ENCODE assay signal across 21 cellular contexts in genomic region chr11:41784513-41785335, GRCh38.
DNase-seq lines count a peak whose midpoint lies in the region; ATAC-seq, FAIRE-seq and TF ChIP-seq lines count a peak whose summit lies in the region.
"Had no signal": no experiment of that assay in that cellular context is flagged by ENCODE, and none has a peak within 500 bp of the region (broad histone marks: within the 10 kb centered on the region; RNA-seq: fewer than 3 reads in every experiment).

No MANE protein-coding gene starts in this region.

- no peaks in the 10 kb centered on the region for H3K9me3 Mint-ChIP-seq in MCF 10A (ENCODE audit: unreplicated experiment)

- H3K4me1 ChIP-seq in breast epithelium = no peaks in the 10 kb centered on the region
- H3K4me1 ChIP-seq: neural progenitor cell had no signal

- intact Hi-C loops in MCF 10A (cut with micrococcal nuclease) = no loop called here
- intact Hi-C loops in breast epithelium (cut with DNase I; ENCODE audit: low total_unique reads) = no loop called here

- H3K36me3 ChIP-seq in breast epithelium = no peaks in the 10 kb centered on the region
- H3K36me3 ChIP-seq: BLaER1, brain microvascular endothelial cell, neural progenitor cell had no signal

- in situ Hi-C loops in GM13976 (cut with MboI; ENCODE audit: low sequenced_read_pairs, unreplicated experiment) = no loop called here

- H3K9me3 ChIP-seq in breast epithelium = no peaks in the 10 kb centered on the region

- H3K4me1 Mint-ChIP-seq in MCF 10A (ENCODE audit: insufficient read depth, unreplicated experiment) = peaks cover 24% of the 10 kb centered on the region
- H3K4me1 Mint-ChIP-seq: activated naive CD8-positive, alpha-beta T cell treated with anti-CD3 and anti-CD28 coated beads for 36 hours; neural progenitor cell had no signal

- H3K27ac ChIP-seq in breast epithelium = no peak overlapping the region
- H3K27ac ChIP-seq: BLaER1, brain microvascular endothelial cell, neural progenitor cell had no signal

- POLR2A ChIA-PET in MCF 10A (lab: Yijun Ruan, JAX) = no interaction called here

- no TSS peak for BruUV-seq in MCF 10A (replicated peaks; lab: Mats Ljungman, UMichigan)

- ATAC-seq in HG02642 (IDR thresholded peaks at IDR 0.05; ENCODE audit: poor library complexity, unreplicated experiment) = no peak

- no peaks in the 10 kb centered on the region for H3K27me3 Mint-ChIP-seq in MCF 10A (ENCODE audit: insufficient read depth, unreplicated experiment)
- H3K27me3 Mint-ChIP-seq: activated naive CD8-positive, alpha-beta T cell treated with anti-CD3 and anti-CD28 coated beads for 36 hours had no signal

- CTCF ChIA-PET in MCF 10A (lab: Yijun Ruan, JAX) = no interaction called here

- no peaks in the 10 kb centered on the region for H3K36me3 Mint-ChIP-seq in MCF 10A (ENCODE audit: insufficient read depth, unreplicated experiment)
- H3K36me3 Mint-ChIP-seq: activated naive CD8-positive, alpha-beta T cell treated with anti-CD3 and anti-CD28 coated beads for 36 hours; neural progenitor cell had no signal

- H3K27ac Mint-ChIP-seq in MCF 10A (ENCODE audit: low read depth, unreplicated experiment) = peak overlapping the region; percentile 16
- H3K27ac Mint-ChIP-seq: activated naive CD8-positive, alpha-beta T cell treated with anti-CD3 and anti-CD28 coated beads for 36 hours; neural progenitor cell had no signal

- no peak overlapping the region for H3K4me3 Mint-ChIP-seq in MCF 10A (ENCODE audit: unreplicated experiment)
- H3K4me3 Mint-ChIP-seq: activated naive CD8-positive, alpha-beta T cell treated with anti-CD3 and anti-CD28 coated beads for 36 hours; neural progenitor cell had no signal

- TF ChIP-seq CTCF in MCF 10A (IDR thresholded peaks at IDR 0.05; ENCODE audit: unreplicated experiment) (no peak), breast epithelium (IDR thresholded peaks at IDR 0.05) (no peak), GM13976 (IDR thresholded peaks at IDR 0.05; ENCODE audit: borderline replicate concordance, control extremely low read depth, extremely low read depth, insufficient read depth, missing control alignments) (no peak)

- DNase-seq in MCF 10A (ENCODE audit: unreplicated experiment) (peak; percentile 75), breast epithelium (ENCODE audit: low spot score in 2 of 2) (no peak), SK-N-DZ (ENCODE audit: low spot score) (peak; percentile 72), kidney tubule cell (ENCODE audit: low spot score) (peak; percentile 91), urothelium cell line (ENCODE audit: low spot score) (peak; percentile 49), SKM-1 (lab: John Stamatoyannopoulos, UW; ENCODE audit: unreplicated experiment) (no peak), GM13976 (ENCODE audit: low spot score) (no peak)
- DNase-seq: activated naive CD8-positive, alpha-beta T cell treated with anti-CD3 and anti-CD28 coated beads for 36 hours; brain microvascular endothelial cell; cortex of kidney; foreskin melanocyte; NCI-H1417 treated with DMSO at 0.1 percent for 48 hours; NCI-H748 treated with DMSO at 0.1 percent for 48 hours; substantia nigra had no signal

- no peak overlapping the region for H3K4me3 ChIP-seq in breast epithelium
- H3K4me3 ChIP-seq: BLaER1, neural progenitor cell had no signal

- H3K27me3 ChIP-seq in breast epithelium = no peaks in the 10 kb centered on the region
- H3K27me3 ChIP-seq: BLaER1, brain microvascular endothelial cell, neural progenitor cell had no signal

- FAIRE-seq in urothelium cell line (lab: Jason Lieb, UNC) = no peak
- FAIRE-seq: endothelial cell of umbilical vein, G401.6, GM12891, HTR-8/SVneo had no signal

- no peak for TF ChIP-seq POLR2A in breast epithelium (IDR thresholded peaks at IDR 0.05)

Comparison
In these comparisons a context has a peak if more than half of its experiments do, and no peak if none do; other contexts are left out.
1. DNase-seq: peak in MCF 10A (single experiment), SK-N-DZ (single experiment), kidney tubule cell (single experiment) and urothelium cell line (single experiment); none in breast epithelium (0 of 2), SKM-1 (single experiment) and GM13976 (single experiment).